In genomic region chr22:20003304-20003703, GRCh38 we compare ENCODE assay signal across 26 cellular contexts.
"Had no signal": no experiment of that assay in that cellular context is flagged by ENCODE, and none has a peak within 500 bp of the region (broad histone marks: within the 10 kb centered on the region; RNA-seq: fewer than 3 reads in every experiment).

No MANE protein-coding gene starts in this region.

- H3K36me3 ChIP-seq: MG63, SJSA1 had no signal

- DNase-seq: Karpas-422, KG1, MG63, NCI-H1092, NCI-H1105 treated with DMSO at 0.1 percent for 48 hours, NCI-H1417 treated with DMSO at 0.1 percent for 48 hours, NCI-H146, NCI-H1694 treated with DMSO at 0.1 percent for 48 hours, NCI-H1930, NCI-H2081, NCI-H2107, NCI-H2171, NCI-H226, NCI-H446, NCI-H510A, NCI-H524 treated with DMSO at 0.1 percent for 48 hours, NCI-H69, NCI-H774, Right ventricle myocardium superior, RPMI8226, SIG-M5 had no signal

- H3K27ac ChIP-seq: HL-60, SJSA1, SK-N-MC had no signal

- H3K4me3 ChIP-seq: MG63, SJSA1, SK-N-MC had no signal

- H3K4me1 ChIP-seq: SJSA1 had no signal

- H3K27me3 ChIP-seq: MG63, SJSA1 had no signal

- H3K9me3 ChIP-seq: SJSA1 had no signal

- FAIRE-seq: HTR-8/SVneo, RCC 7860 had no signal
